In the genomic region with DNA sequence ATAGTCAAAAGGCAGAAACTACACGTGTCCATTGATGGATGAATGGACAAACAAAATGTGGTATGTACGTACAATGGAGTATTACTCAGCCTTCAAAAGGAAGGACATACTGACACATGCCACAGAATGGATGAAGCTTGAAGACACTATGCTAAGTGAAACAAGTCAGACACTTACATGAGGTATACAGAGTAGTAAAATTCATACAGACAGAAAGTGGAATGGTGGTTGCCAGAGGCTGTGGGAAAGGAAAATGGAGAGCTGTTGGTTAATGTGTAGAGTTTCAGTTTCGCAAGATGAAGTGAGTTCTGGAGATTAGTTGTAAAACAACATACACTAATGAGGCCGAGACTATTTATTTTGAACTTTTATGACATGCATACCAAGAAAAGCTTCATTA, we compare ENCODE assay signal across 29 cellular contexts.
"Had no signal": no experiment of that assay in that cellular context is flagged by ENCODE, and none has a peak within 500 bp of the region (broad histone marks: within the 10 kb centered on the region; RNA-seq: fewer than 3 reads in every experiment).

No MANE protein-coding gene starts in this region.

- DNase-seq: activated B cell treated with CpG ODN at 0.5 μM for 24 hours; activated CD4-positive, alpha-beta T cell treated with anti-CD3 and anti-CD28 coated beads for 48 hours; activated CD4-positive, alpha-beta T cell treated with anti-CD3 and anti-CD28 coated beads, Interleukin-2, amount 50 U/mL, for 1 hour; activated CD4-positive, alpha-beta T cell treated with anti-CD3 and anti-CD28 coated beads, Interleukin-2, amount 50 U/mL, for 48 hours; activated CD8-positive, alpha-beta memory T cell treated with anti-CD3 and anti-CD28 coated beads for 24 hours; activated CD8-positive, alpha-beta T cell treated with anti-CD3 and anti-CD28 coated beads for 36 hours; activated effector memory CD4-positive, alpha-beta T cell treated with Interleukin-2 at 50 U/mL for 16 hours; activated gamma-delta T cell treated with Interleukin-2 at 50 U/mL for 16 hours; activated naive CD4-positive, alpha-beta T cell treated with anti-CD3 and anti-CD28 coated beads, Interleukin-2, amount 50 U/mL, for 16 hours; activated naive CD4-positive, alpha-beta T cell treated with Interleukin-2 at 50 U/mL for 16 hours; activated T-cell treated with anti-CD3 and anti-CD28 coated beads, Interleukin-2, amount 50 U/mL, for 4 hours; amniotic stem cell; anterior cingulate cortex; brain microvascular endothelial cell; dorsolateral prefrontal cortex; effector CD4-positive, alpha-beta T cell; effector memory CD8-positive, alpha-beta T cell; erythroblast; foreskin keratinocyte; gastrocnemius medialis; glutamatergic neuron; heart left ventricle; T-helper 17 cell; T1000; WERI-Rb-1 had no signal

- ATAC-seq: activated CD4-positive, CD25-positive, alpha-beta regulatory T cell treated with anti-CD3 and anti-CD28 coated beads, Interleukin-2, amount 50 U/mL, for 24 hours; activated CD8-positive, alpha-beta T cell treated with anti-CD3 and anti-CD28 coated beads for 36 hours; activated T-cell treated with anti-CD3 and anti-CD28 coated beads, Interleukin-2, amount 50 U/mL, for 4 hours; activated T-helper 17 cell treated with anti-CD3 and anti-CD28 coated beads, Interleukin-2, amount 50 U/mL, for 72 hours; effector memory CD8-positive, alpha-beta T cell; foreskin keratinocyte; gastrocnemius medialis; heart left ventricle; T-helper 17 cell had no signal

- FAIRE-seq: astrocyte, bronchial epithelial cell had no signal
